In the genomic region with DNA sequence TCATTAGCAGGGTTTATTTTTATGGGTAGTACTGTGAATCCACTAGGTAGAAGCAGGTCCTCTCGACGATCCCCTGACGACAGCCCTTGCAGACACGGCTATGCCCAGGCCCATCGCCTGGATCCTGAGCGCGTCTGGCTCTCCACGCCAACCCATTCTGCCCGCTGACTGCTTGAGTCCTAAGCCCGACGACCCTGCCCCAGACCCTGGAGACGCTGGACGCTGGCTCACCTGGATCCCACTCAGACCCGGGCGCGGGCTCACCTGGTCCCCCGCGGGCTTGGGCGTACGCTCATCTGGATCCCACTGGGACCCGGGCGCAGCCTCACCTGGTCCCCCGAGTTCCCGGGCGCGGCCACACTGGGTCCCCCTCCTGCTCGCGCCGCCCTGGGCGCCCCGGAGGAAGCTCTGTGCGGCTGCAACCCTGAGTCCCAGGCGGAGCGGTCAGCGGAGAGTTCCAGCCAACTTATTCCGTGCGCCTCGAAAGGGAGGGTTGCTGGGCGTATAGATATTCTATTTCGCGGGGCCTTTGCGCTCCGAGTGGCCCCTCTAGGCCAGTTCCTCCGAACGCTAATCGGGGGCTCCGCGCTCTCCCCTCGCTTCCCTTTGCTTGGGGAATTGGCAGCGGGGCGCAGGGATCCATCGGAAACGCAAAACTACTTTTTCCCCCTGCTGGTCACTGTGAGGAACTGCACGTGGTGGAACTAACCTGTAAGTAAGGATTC, we compare ENCODE assay signal across 8 cellular contexts.
A peak's percentile ranks its signal among the peaks of the same experiment; 100 is the strongest.
DNase-seq lines count a peak whose midpoint lies in the region; ATAC-seq and TF ChIP-seq lines count a peak whose summit lies in the region.

No MANE protein-coding gene starts in this region.

- no peak for TF ChIP-seq POLR2A in body of pancreas (IDR thresholded peaks at IDR 0.05)
- TF ChIP-seq POLR2A in sigmoid colon (IDR thresholded peaks at IDR 0.05), result no peak

- H3K36me3 ChIP-seq in CD4-positive, alpha-beta memory T cell (ENCODE audit: insufficient read depth, low read length), result no peaks in the 10 kb centered on the region
- H3K36me3 ChIP-seq in body of pancreas (replicated peaks in 1 of 2; ENCODE audit: insufficient read depth in 1 of 2, low read depth in 2 of 2) (no peaks in the 10 kb centered on the region), sigmoid colon (no peaks in the 10 kb centered on the region)

- no peaks in the 10 kb centered on the region for H3K27me3 ChIP-seq in CD4-positive, alpha-beta memory T cell (ENCODE audit: insufficient read depth, low read length)
- H3K27me3 ChIP-seq in body of pancreas (no peaks in the 10 kb centered on the region), sigmoid colon (peaks cover 0 to 3% (median 0%) of the 10 kb centered on the region in 3 donors)

- H3K36me3 Mint-ChIP-seq in CD4-positive, alpha-beta memory T cell, result no peaks in the 10 kb centered on the region

- no peaks in the 10 kb centered on the region for H3K9me3 ChIP-seq in CD4-positive, alpha-beta memory T cell (ENCODE audit: control insufficient read depth in 1 of 2, low read length in 2 of 2)
- H3K9me3 ChIP-seq in body of pancreas (no peaks in the 10 kb centered on the region), sigmoid colon (no peaks in the 10 kb centered on the region)

- DNase-seq in CD4-positive, alpha-beta memory T cell, result peak; percentile 53 to 63 (median 60)
- peak; percentile 76 for DNase-seq in NCI-H1092 (lab: John Stamatoyannopoulos, UW)
- peak; percentile 8 for DNase-seq in T-helper 22 cell (ENCODE audit: low read depth)
- DNase-seq in body of pancreas, result peak; percentile 44 to 65 (median 56)
- peak; percentile 73 for DNase-seq in sigmoid colon

- WGBS in body of pancreas, 2 donors, result 3 to 8% methylated on average over 25 to 54 of the region's 54 CpGs
- WGBS in sigmoid colon, 2 donors, result 7 to 9% methylated on average over 54 of the region's 54 CpGs

- H3K27me3 Mint-ChIP-seq in CD4-positive, alpha-beta memory T cell, result peaks cover 8 to 16% of the 10 kb centered on the region in 2 donors

- H3K4me3 ChIP-seq in CD4-positive, alpha-beta memory T cell (ENCODE audit: low read length in 2 of 2), result peak overlapping the region; percentile 3 to 36
- H3K4me3 ChIP-seq in body of pancreas (peak overlapping the region in 1 of 2 donors; percentile 51), iPS-11a (ENCODE audit: low read depth, low read length) (peak overlapping the region; percentile 53), sigmoid colon (peak overlapping the region; percentile 31 to 56 (median 48))

- peak; percentile 76 to 92 (median 85) for TF ChIP-seq CTCF in body of pancreas (IDR thresholded peaks at IDR 0.05)
- peak; percentile 60 to 95 (median 84) for TF ChIP-seq CTCF in sigmoid colon (IDR thresholded peaks at IDR 0.05)

- peaks cover 0 to 4% (median 3%) of the 10 kb centered on the region in 4 donors for H3K4me1 Mint-ChIP-seq in CD4-positive, alpha-beta memory T cell

- H3K27ac Mint-ChIP-seq in CD4-positive, alpha-beta memory T cell, result peak overlapping the region in 1 of 7 donors; percentile 72

- no peak for TF ChIP-seq EP300 in sigmoid colon (IDR thresholded peaks at IDR 0.05)

- CTCF ChIA-PET in CD4-positive, alpha-beta memory T cell (lab: Charles Lee; ENCODE audit: partially characterized antibody), result interaction anchor here (0.6 to 3.6 kb wide), 13 partner anchors 8 to 564 kb away, joined by 3 to 22 read pairs (median 4); partner anchors contain the start of gene RMP24

- POLR2A ChIA-PET in CD4-positive, alpha-beta memory T cell (lab: Charles Lee; ENCODE audit: partially characterized antibody), result interaction anchor here (0.9 to 1.6 kb wide), 2 partner anchors 20 to 23 kb away, joined by 3 read pairs; no protein-coding TSS in a partner anchor

- no peaks in the 10 kb centered on the region for H3K9me3 Mint-ChIP-seq in CD4-positive, alpha-beta memory T cell

- H3K27ac ChIP-seq in CD4-positive, alpha-beta memory T cell (ENCODE audit: low read depth, low read length), result no peak overlapping the region
- H3K27ac ChIP-seq in body of pancreas (no peak overlapping the region), sigmoid colon (peak overlapping the region in 2 of 4 donors; percentile 18 to 68)

- H3K4me1 ChIP-seq in CD4-positive, alpha-beta memory T cell (ENCODE audit: insufficient read depth, low read length), result peaks cover 7% of the 10 kb centered on the region
- H3K4me1 ChIP-seq in body of pancreas (peaks cover 9% of the 10 kb centered on the region), sigmoid colon (peaks cover 0 to 8% (median 5%) of the 10 kb centered on the region in 4 donors)

- ATAC-seq in GM21447 (IDR thresholded peaks at IDR 0.05; ENCODE audit: unreplicated experiment), result peak; percentile 66
- ATAC-seq in body of pancreas, result peak; percentile 89
- no peak for ATAC-seq in HG02852 (IDR thresholded peaks at IDR 0.05; ENCODE audit: unreplicated experiment)

- peak overlapping the region; percentile 83 to 91 (median 88) for H3K4me3 Mint-ChIP-seq in CD4-positive, alpha-beta memory T cell

- intact Hi-C loops in CD4-positive, alpha-beta memory T cell (cut with micrococcal nuclease), result loop anchor here (1.0 kb wide), 3 partner anchors 22 to 542 kb away; partner anchors contain the start of gene RMP24
- intact Hi-C loops in body of pancreas (cut with DNase I) (loop anchor here (10.0 kb wide), 1 partner anchor 195 kb away; no protein-coding TSS in a partner anchor), sigmoid colon (cut with DNase I) (loop anchor here (1.0 kb wide), 1 partner anchor 194 kb away; no protein-coding TSS in a partner anchor)

Comparison
In these comparisons a context has a peak if more than half of its experiments do, and no peak if none do; other contexts are left out.
1. DNase-seq: peak in every context shown above with its lines; median percentile 76 in NCI-H1092; 73 in sigmoid colon; 60 in CD4-positive, alpha-beta memory T cell; 56 in body of pancreas; 8 in T-helper 22 cell.